ENCODE assay signal across 9 cellular contexts in the genomic region with DNA sequence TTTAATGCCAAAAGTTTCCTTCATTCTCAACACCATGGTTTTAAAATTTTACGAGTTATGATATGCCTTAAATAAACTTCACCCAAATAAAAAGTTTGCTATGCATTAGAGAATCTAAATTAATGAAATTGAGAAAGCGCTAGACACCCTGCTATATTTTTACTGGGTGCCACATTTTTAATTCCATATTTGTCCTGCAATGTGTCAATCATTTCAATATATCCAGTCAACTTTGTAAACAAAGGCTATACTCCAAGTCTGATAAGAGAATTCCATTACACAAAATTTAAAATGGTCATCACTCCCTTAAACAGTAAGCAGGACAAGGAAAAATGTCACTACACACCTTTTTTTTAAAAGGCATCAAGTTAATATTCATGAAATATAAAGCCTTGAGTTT. TPM values are rescaled to one million over a fixed set of nuclear protein-coding genes. Genes with fewer than 3 reads are reported as not detected.
DNase-seq lines count a peak whose midpoint lies in the region; ATAC-seq and TF ChIP-seq lines count a peak whose summit lies in the region.
"Had no signal": no experiment of that assay in that cellular context is flagged by ENCODE, and none has a peak within 500 bp of the region (broad histone marks: within the 10 kb centered on the region; RNA-seq: fewer than 3 reads in every experiment).

No MANE protein-coding gene starts in this region.

- CTCF ChIA-PET in CD8-positive, alpha-beta T cell (lab: Charles Lee) = interaction anchor here (0.7 kb wide), 1 partner anchor 135 kb away, joined by 3 read pairs; no protein-coding TSS in a partner anchor

- H3K9me3 Mint-ChIP-seq in CD8-positive, alpha-beta T cell = no peaks in the 10 kb centered on the region

- no peak for ATAC-seq in CD8-positive, alpha-beta T cell
- ATAC-seq in GM19023 (IDR thresholded peaks at IDR 0.05; ENCODE audit: unreplicated experiment) = no peak

- intact Hi-C loops in CD8-positive, alpha-beta T cell (cut with DNase I, micrococcal nuclease) = loop anchor here in 1 of 2 experiments (1.0 kb wide), 1 partner anchor 46 kb away; no protein-coding TSS in a partner anchor

- H3K9ac ChIP-seq in OCI-LY1 (ENCODE audit: low read length) (peak overlapping the region; percentile 88), endocrine pancreas (ENCODE audit: control insufficient read depth, insufficient read depth, low read length) (no peak overlapping the region)

- H3K9me3 ChIP-seq in CD8-positive, alpha-beta T cell (ENCODE audit: low read length) = no peaks in the 10 kb centered on the region
- no peaks in the 10 kb centered on the region for H3K9me3 ChIP-seq in OCI-LY1 (ENCODE audit: low read length)
- H3K9me3 ChIP-seq in endocrine pancreas (ENCODE audit: control insufficient read depth, low read length) = no peaks in the 10 kb centered on the region
- H3K9me3 ChIP-seq in osteoblast (ENCODE audit: low read depth, low read length) = no peaks in the 10 kb centered on the region

- peaks cover 4% of the 10 kb centered on the region; the same call in 1 of the 2 replicates for H3F3A ChIP-seq in OCI-LY1 (ENCODE audit: insufficient read depth, low read length)

- H3K79me2 ChIP-seq in OCI-LY1 (ENCODE audit: insufficient read depth, low read length) = peaks cover 64% of the 10 kb centered on the region
- peaks cover 83% of the 10 kb centered on the region for H3K79me2 ChIP-seq in osteoblast (ENCODE audit: insufficient read depth, low read length)

- H3K36me3 ChIP-seq in CD8-positive, alpha-beta T cell (ENCODE audit: insufficient read depth, low read length) = no peaks in the 10 kb centered on the region
- H3K36me3 ChIP-seq in OCI-LY1 (ENCODE audit: insufficient read depth, low read length) (no peaks in the 10 kb centered on the region), endocrine pancreas (ENCODE audit: control insufficient read depth, insufficient read depth, low read length) (no peaks in the 10 kb centered on the region), osteoblast (ENCODE audit: insufficient read depth, low read length) (no peaks in the 10 kb centered on the region)

- DNase-seq in CD8-positive, alpha-beta T cell = no peak
- DNase-seq in osteoblast (ENCODE audit: insufficient read length, low spot score, missing footprints) (no peak), OCI-M2 (lab: John Stamatoyannopoulos, UW; ENCODE audit: unreplicated experiment) (no peak), ecto neural progenitor cell (ENCODE audit: low spot score) (no peak)
- no peak for DNase-seq in NK-92 treated with Interleukin-12 subunit alpha and Interleukin-12 subunit beta, amount 100 ng/mL, for 24 hours (lab: John Stamatoyannopoulos, UW)
- DNase-seq: NCI-H2107 had no signal

- peaks cover 39% of the 10 kb centered on the region for H3K4me1 ChIP-seq in CD8-positive, alpha-beta T cell (ENCODE audit: insufficient read depth, low read length)
- H3K4me1 ChIP-seq in OCI-LY1 (ENCODE audit: insufficient read depth, low read length, severe bottlenecking) = peaks cover 47% of the 10 kb centered on the region
- peaks cover 14% of the 10 kb centered on the region for H3K4me1 ChIP-seq in endocrine pancreas (ENCODE audit: control insufficient read depth, insufficient read depth, low read length)
- peaks cover 24% of the 10 kb centered on the region for H3K4me1 ChIP-seq in osteoblast (ENCODE audit: insufficient read depth, low read length)

- no peaks in the 10 kb centered on the region for H3K27me3 Mint-ChIP-seq in CD8-positive, alpha-beta T cell (ENCODE audit: low read depth)

- peak overlapping the region; percentile 84 for H3K4me3 ChIP-seq in CD8-positive, alpha-beta T cell (ENCODE audit: low read depth, low read length)
- H3K4me3 ChIP-seq in OCI-LY1 (ENCODE audit: low read depth, low read length, poor library complexity, severe bottlenecking) = peak overlapping the region; percentile 81
- H3K4me3 ChIP-seq in endocrine pancreas (ENCODE audit: control insufficient read depth, insufficient read depth, low read length) = peak overlapping the region; percentile 86
- H3K4me3 ChIP-seq in osteoblast (ENCODE audit: insufficient read depth, low read length) = peak overlapping the region; percentile 97

- peaks cover 22% of the 10 kb centered on the region for H3K36me3 Mint-ChIP-seq in CD8-positive, alpha-beta T cell

- H3K27ac ChIP-seq in CD8-positive, alpha-beta T cell (ENCODE audit: low read depth, low read length) = no peak overlapping the region
- H3K27ac ChIP-seq in OCI-LY1 (ENCODE audit: low read depth, low read length, poor library complexity, severe bottlenecking) (no peak overlapping the region), osteoblast (ENCODE audit: low read depth, low read length) (peak overlapping the region; percentile 93)

- no peak for TF ChIP-seq CTCF in CD8-positive, alpha-beta T cell (IDR thresholded peaks at IDR 0.05)
- TF ChIP-seq CTCF in OCI-LY1 (IDR thresholded peaks at IDR 0.05; ENCODE audit: low read length) (no peak), osteoblast (IDR thresholded peaks at IDR 0.05; ENCODE audit: extremely low read depth, low read depth, low read length) (no peak)

- H3K9me2 ChIP-seq in OCI-LY1 (ENCODE audit: low read depth, low read length) = no peaks in the 10 kb centered on the region

- peaks cover 57% of the 10 kb centered on the region for H3K4me1 Mint-ChIP-seq in CD8-positive, alpha-beta T cell (ENCODE audit: low read depth)

- no peak overlapping the region for H3K27ac Mint-ChIP-seq in CD8-positive, alpha-beta T cell

- POLR2A ChIA-PET in CD8-positive, alpha-beta T cell (lab: Charles Lee) = interaction anchor here (1.1 kb wide), 1 partner anchor 8 kb away, joined by 4 read pairs; no protein-coding TSS in a partner anchor

- peak overlapping the region; percentile 99 for H3K4me3 Mint-ChIP-seq in CD8-positive, alpha-beta T cell

- H3K4me2 ChIP-seq in OCI-LY1 (ENCODE audit: low read length) (peak overlapping the region; percentile 92), osteoblast (ENCODE audit: insufficient read depth, low read length) (peak overlapping the region; percentile 87)

- H4K20me1 ChIP-seq in OCI-LY1 (ENCODE audit: insufficient read depth, low read length) = peaks cover 9% of the 10 kb centered on the region; the same call in 1 of the 2 replicates
- H4K20me1 ChIP-seq in osteoblast (ENCODE audit: insufficient read depth, low read length) = peaks cover 30% of the 10 kb centered on the region

- no peaks in the 10 kb centered on the region for H3K27me3 ChIP-seq in CD8-positive, alpha-beta T cell (ENCODE audit: insufficient read depth, low read length)
- H3K27me3 ChIP-seq in OCI-LY1 (ENCODE audit: insufficient read depth, low read length) = no peaks in the 10 kb centered on the region
- no peaks in the 10 kb centered on the region for H3K27me3 ChIP-seq in endocrine pancreas (ENCODE audit: control insufficient read depth, insufficient read depth, low read length)
- H3K27me3 ChIP-seq in osteoblast (ENCODE audit: insufficient read depth, low read length) = no peaks in the 10 kb centered on the region

- no peak overlapping the region for H2AFZ ChIP-seq in OCI-LY1 (ENCODE audit: low read length)
- H2AFZ ChIP-seq in osteoblast (ENCODE audit: low read length) = no peak overlapping the region

RNA-seq across cellular contexts. Expression of gene PPP1R12A, which starts 1.9 kb away (rescaled TPM):
- 10 to 100 TPM; 67.6 to 72.4 TPM for total RNA-seq in CD8-positive, alpha-beta T cell
- 118 and 165 TPM in 2 replicates for total RNA-seq in osteoblast
